In genomic region chr14:73237219-73237785, GRCh38 we compare ENCODE assay signal across 8 cellular contexts. TPM values are rescaled to one million over a fixed set of nuclear protein-coding genes. Genes with fewer than 3 reads are reported as not detected.
DNase-seq lines count a peak whose midpoint lies in the region; ATAC-seq and TF ChIP-seq lines count a peak whose summit lies in the region.

TSS of gene PAPLN (plus strand) at chr14:73237506. CDS start at chr14:73239779, 2,273 bp downstream.

- H3K9me3 ChIP-seq in colonic mucosa (no peaks in the 10 kb centered on the region), mesenchymal stem cell (ENCODE audit: control insufficient read depth, low read length) (no peaks in the 10 kb centered on the region), upper lobe of left lung (no peaks in the 10 kb centered on the region)

- no peak for TF ChIP-seq CTCF in colonic mucosa (IDR thresholded peaks at IDR 0.05)
- TF ChIP-seq CTCF in upper lobe of left lung (IDR thresholded peaks at IDR 0.05), result no peak

- TF ChIP-seq POLR2A in upper lobe of left lung (IDR thresholded peaks at IDR 0.05), result no peak

- H2BK15ac ChIP-seq in mesenchymal stem cell (ENCODE audit: low read depth, poor library complexity, severe bottlenecking), result peak within 1 kb of the TSS; percentile 88

- peak within 1 kb of the TSS; percentile 95 for H2BK5ac ChIP-seq in mesenchymal stem cell (ENCODE audit: low read depth, low read length, poor library complexity, severe bottlenecking)

- H3K4me1 ChIP-seq in colonic mucosa (peaks cover 11% of the 10 kb centered on the region), mesenchymal stem cell (ENCODE audit: control insufficient read depth, insufficient read depth, low read depth, low read length) (peaks cover 69% of the 10 kb centered on the region), upper lobe of left lung (peaks cover 28 to 60% (median 51%) of the 10 kb centered on the region in 4 donors)

- no peaks in the 10 kb centered on the region for H3K36me3 ChIP-seq in colonic mucosa
- H3K36me3 ChIP-seq in mesenchymal stem cell (ENCODE audit: control insufficient read depth in 1 of 2, insufficient read depth in 2 of 2, low read depth in 1 of 2, low read length in 2 of 2), result peaks cover 0 to 10% of the 10 kb centered on the region in 2 experiments
- H3K36me3 ChIP-seq in upper lobe of left lung, result no peaks in the 10 kb centered on the region

- 4% methylated on average over 44 of the region's 48 CpGs for WGBS in mesenchymal stem cell
- 7 to 13% methylated on average over 12 to 23 of the region's 48 CpGs for WGBS in upper lobe of left lung, 2 donors

- TF ChIP-seq EP300 in upper lobe of left lung (IDR thresholded peaks at IDR 0.05), result no peak

- H3K18ac ChIP-seq in mesenchymal stem cell (ENCODE audit: low read depth in 1 of 2, low read length in 2 of 2), result peak within 1 kb of the TSS; percentile 38 to 69

- peak in 1 of 2 donors; percentile 65 for ATAC-seq in upper lobe of left lung (ENCODE audit: low FRiP score in 2 of 2)

- H3K27me3 ChIP-seq in colonic mucosa, result peaks cover 22% of the 10 kb centered on the region
- H3K27me3 ChIP-seq in mesenchymal stem cell (ENCODE audit: control insufficient read depth in 1 of 2, insufficient read depth in 1 of 2, low read length in 2 of 2), result peaks cover 28 to 68% of the 10 kb centered on the region in 2 experiments
- peaks cover 0 to 21% (median 11%) of the 10 kb centered on the region in 4 donors for H3K27me3 ChIP-seq in upper lobe of left lung

- peak within 1 kb of the TSS; percentile 51 for H2AFZ ChIP-seq in mesenchymal stem cell (ENCODE audit: low read depth, low read length)

- H4K91ac ChIP-seq in mesenchymal stem cell (ENCODE audit: low read length), result peak within 1 kb of the TSS; percentile 53

- peak within 1 kb of the TSS in 1 of 2 experiments; percentile 91 for H3K14ac ChIP-seq in mesenchymal stem cell (ENCODE audit: low read length in 2 of 2)

- peak within 1 kb of the TSS; percentile 32 to 55 for H3K9ac ChIP-seq in colonic mucosa (ENCODE audit: low read depth in 2 of 2, low read length in 2 of 2)
- peak within 1 kb of the TSS; percentile 27 for H3K9ac ChIP-seq in mesenchymal stem cell (ENCODE audit: low read length)

- peak within 1 kb of the TSS in 1 of 2 experiments; percentile 49 for H3K4ac ChIP-seq in mesenchymal stem cell (ENCODE audit: low read depth in 1 of 2, low read length in 2 of 2)

- H2AK5ac ChIP-seq in mesenchymal stem cell (ENCODE audit: low read length, severe bottlenecking), result peak within 1 kb of the TSS; percentile 67

- DNase-seq in NCI-H1105 (lab: John Stamatoyannopoulos, UW), result peak; percentile 30
- DNase-seq in colonic mucosa, result peak; percentile 65
- DNase-seq in mesenchymal stem cell, result no peak
- DNase-seq in upper lobe of left lung, result peak in 1 of 2 donors; percentile 53
- DNase-seq in NCI-H2081 treated with DMSO at 0.1 percent for 48 hours (lab: John Stamatoyannopoulos, UW), result no peak
- no peak for DNase-seq in activated effector memory CD4-positive, alpha-beta T cell treated with anti-CD3 and anti-CD28 coated beads, Interleukin-2, amount 50 U/mL, for 16 hours
- no peak for DNase-seq in foreskin melanocyte

- peak within 1 kb of the TSS; percentile 92 for H4K8ac ChIP-seq in mesenchymal stem cell (ENCODE audit: low read length)

- H3K79me1 ChIP-seq in mesenchymal stem cell (replicated peaks; ENCODE audit: low read length, poor library complexity, severe bottlenecking), result peaks cover 3% of the 10 kb centered on the region

- intact Hi-C loops in colonic mucosa (cut with DNase I), result no loop called here

- peak within 1 kb of the TSS; percentile 90 for H3K4me2 ChIP-seq in mesenchymal stem cell (ENCODE audit: low read length, poor library complexity, severe bottlenecking)

- H2BK120ac ChIP-seq in mesenchymal stem cell (ENCODE audit: low read depth, low read length), result no peak within 1 kb of the TSS

- H3K4me3 ChIP-seq in GM08714 (ENCODE audit: low read length), result peak within 1 kb of the TSS; percentile 31; the same call in 1 of the 2 replicates
- peak within 1 kb of the TSS; percentile 32 for H3K4me3 ChIP-seq in colonic mucosa
- H3K4me3 ChIP-seq in mesenchymal stem cell (ENCODE audit: insufficient read depth in 1 of 2, low read depth in 1 of 2, low read length in 2 of 2), result peak within 1 kb of the TSS; percentile 45 to 69
- peak within 1 kb of the TSS; percentile 4 to 62 (median 57) for H3K4me3 ChIP-seq in upper lobe of left lung

- H3K23ac ChIP-seq in mesenchymal stem cell (ENCODE audit: low read length in 2 of 2), result peak within 1 kb of the TSS; percentile 61 to 84

- no peak within 1 kb of the TSS for H3K27ac ChIP-seq in colonic mucosa
- peak within 1 kb of the TSS; percentile 85 for H3K27ac ChIP-seq in mesenchymal stem cell (ENCODE audit: low read length, poor library complexity, severe bottlenecking)
- H3K27ac ChIP-seq in upper lobe of left lung, result peak within 1 kb of the TSS in 2 of 4 donors; percentile 45 to 50

- peak within 1 kb of the TSS; percentile 40 to 76 for H2BK12ac ChIP-seq in mesenchymal stem cell (ENCODE audit: low read length in 2 of 2)

RNA-seq across cellular contexts. Expression of gene PAPLN, which starts in this region (rescaled TPM):
- total RNA-seq in colonic mucosa, result 1 to 10 TPM; 3.2 to 4.3 TPM
- polyA plus RNA-seq in mesenchymal stem cell (2013, experiment 1 of 2), result 1.9 TPM
- polyA plus RNA-seq in mesenchymal stem cell (2013, experiment 2 of 2), result 2.1 TPM
- 10 to 100 TPM; 10.3 to 62.9 (median 16.5) TPM for total RNA-seq in upper lobe of left lung

Comparison
In these comparisons a context has a peak if more than half of its experiments do, and no peak if none do; other contexts are left out.
1. DNase-seq: peak in NCI-H1105 (single experiment) and colonic mucosa (single experiment); none in mesenchymal stem cell (single experiment), NCI-H2081 treated with DMSO at 0.1 percent for 48 hours (single experiment), activated effector memory CD4-positive, alpha-beta T cell treated with anti-CD3 and anti-CD28 coated beads, Interleukin-2, amount 50 U/mL, for 16 hours (single experiment) and foreskin melanocyte (single experiment).
2. Peak in every context shown above with its lines, with median percentiles within 50 percentile points of each other: H3K4me3 ChIP-seq.